8 cellular contexts compared by ENCODE assay signal in the genomic region with DNA sequence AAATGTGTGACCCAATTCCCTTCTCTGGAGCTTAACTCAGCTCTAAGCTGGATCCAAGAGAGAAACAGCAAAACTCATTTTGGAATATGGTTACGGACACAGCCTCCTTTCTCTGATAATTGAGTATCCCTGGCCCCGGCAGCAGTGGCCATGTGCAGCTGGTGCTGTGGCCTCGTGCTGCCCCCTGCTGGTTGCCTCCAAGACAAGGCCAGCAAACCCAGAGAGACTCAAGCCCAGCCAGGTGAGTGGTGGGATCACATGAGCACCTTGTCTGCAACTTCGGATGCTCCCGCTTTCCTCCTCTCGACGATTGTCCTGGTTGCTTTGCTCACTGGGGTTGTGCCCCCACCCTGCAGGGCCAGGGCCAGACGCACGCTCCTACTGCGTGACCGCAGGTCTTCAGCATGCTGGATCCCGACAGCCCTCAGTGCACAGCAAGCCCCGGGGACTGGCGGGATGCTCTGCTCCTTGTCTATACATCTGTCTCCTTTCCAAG. TPM values are rescaled to one million over a fixed set of nuclear protein-coding genes. Genes with fewer than 3 reads are reported as not detected.
DNase-seq lines count a peak whose midpoint lies in the region; ATAC-seq and TF ChIP-seq lines count a peak whose summit lies in the region.

No MANE protein-coding gene starts in this region.

- H3K9me2 ChIP-seq in DOHH2 (replicated peaks; ENCODE audit: control insufficient read depth, low read length) = no peaks in the 10 kb centered on the region

- no peaks in the 10 kb centered on the region for H3K79me2 ChIP-seq in DOHH2 (ENCODE audit: control insufficient read depth, low read length)

- DNase-seq in KBM-7 (peak; percentile 75), SW480 (ENCODE audit: low spot score) (peak; percentile 48), adipocyte (ENCODE audit: low read depth) (peak; percentile 84), left ventricle myocardium superior (peak; percentile 91), renal cortical epithelial cell (ENCODE audit: low read depth) (peak; percentile 40), T1000 (lab: John Stamatoyannopoulos, UW) (no peak)

- H3K4me3 ChIP-seq in DOHH2 (ENCODE audit: low read length) (no peak overlapping the region), adipocyte (ENCODE audit: low read length) (no peak overlapping the region)

- H3K36me3 ChIP-seq in DOHH2 (ENCODE audit: control insufficient read depth, low read length) = no peaks in the 10 kb centered on the region
- H3K36me3 ChIP-seq in adipocyte (ENCODE audit: control insufficient read depth, insufficient read depth, low read length, severe bottlenecking) = no peaks in the 10 kb centered on the region

- ATAC-seq in GM21526 (IDR thresholded peaks at IDR 0.05; ENCODE audit: low FRiP score, unreplicated experiment) = peak; percentile 70
- ATAC-seq in left ventricle myocardium superior = peak; percentile 78

- TF ChIP-seq CTCF in DOHH2 (IDR thresholded peaks at IDR 0.05; ENCODE audit: low read depth, low read length, poor library complexity, severe bottlenecking) = peak; percentile 92

- no peak overlapping the region for H3K9ac ChIP-seq in adipocyte (ENCODE audit: low read length)

- H3K4me2 ChIP-seq in DOHH2 (ENCODE audit: low read length) = no peak overlapping the region

- intact Hi-C loops in left ventricle myocardium superior (cut with micrococcal nuclease) = no loop called here

- H3K9me3 ChIP-seq in DOHH2 (ENCODE audit: control insufficient read depth, insufficient read depth, low read length) (no peaks in the 10 kb centered on the region), adipocyte (ENCODE audit: control insufficient read depth, low read length) (no peaks in the 10 kb centered on the region)

- no peaks in the 10 kb centered on the region for H3K4me1 ChIP-seq in DOHH2 (ENCODE audit: control insufficient read depth, low read length)
- H3K4me1 ChIP-seq in adipocyte (ENCODE audit: control insufficient read depth, insufficient read depth, low read length) = peaks cover 9% of the 10 kb centered on the region

- H3K27me3 ChIP-seq in DOHH2 (ENCODE audit: control insufficient read depth, low read length) (peaks cover 7% of the 10 kb centered on the region), adipocyte (replicated peaks; ENCODE audit: control insufficient read depth, insufficient read depth, low read length) (peaks cover 14% of the 10 kb centered on the region)

- no peaks in the 10 kb centered on the region for H3F3A ChIP-seq in DOHH2 (ENCODE audit: control insufficient read depth, insufficient read depth)

- in situ Hi-C loops in KBM-7 (cut with MboI; ENCODE audit: low pct_unique_long_range_greater_than_20kb, low sequenced_read_pairs) = no loop called here

- H4K20me1 ChIP-seq in DOHH2 (ENCODE audit: control insufficient read depth, insufficient read depth, low read depth, low read length) = no peaks in the 10 kb centered on the region

- H3K27ac ChIP-seq in DOHH2 (ENCODE audit: low read depth, low read length) = no peak overlapping the region

RNA-seq across cellular contexts. Expression of a gene that starts 19.4 kb away (rescaled TPM):
- total RNA-seq in left ventricle myocardium superior (0.69 TPM), renal cortical epithelial cell (0.30 TPM in 1 of 2 replicates, not detected in the other)
